1 cellular context compared by ENCODE assay signal in genomic region chr9:125246261-125246667, GRCh38.
TF ChIP-seq lines count a peak whose summit lies in the region.

No MANE protein-coding gene starts in this region.

TF ChIP-seq in K562, 482 proteins besides CTCF, POLR2A, EP300 and RAD21 (continued from another document and continues in another):
- TF ChIP-seq ZBTB40 (IDR thresholded peaks at IDR 0.05) = peak; percentile 17; the same call in 1 of the 2 replicates
- no peak for TF ChIP-seq ZBTB40 (CRISPR knock-in tag; IDR thresholded peaks at IDR 0.05)
- TF ChIP-seq ERF (CRISPR knock-in tag; IDR thresholded peaks at IDR 0.05) = no peak
- TF ChIP-seq GMEB1 (CRISPR knock-in tag; IDR thresholded peaks at IDR 0.05) = no peak
- no peak for TF ChIP-seq ZNF239 (CRISPR knock-in tag; IDR thresholded peaks at IDR 0.05)
- TF ChIP-seq KDM1A (IDR thresholded peaks at IDR 0.05) = no peak
- TF ChIP-seq ATF6 (CRISPR knock-in tag; IDR thresholded peaks at IDR 0.05) = no peak
- 0 out of 4 replicates have a peak, but pooled peaks of 1 of the 2 experiments have one; percentile 20 for TF ChIP-seq TRIM24 (IDR thresholded peaks at IDR 0.05)
- TF ChIP-seq THRB (CRISPR knock-in tag; conservative IDR thresholded peaks at IDR 0.05) = no peak
- TF ChIP-seq ZNF134 (CRISPR knock-in tag; conservative IDR thresholded peaks at IDR 0.05) = no peak
- TF ChIP-seq PHB2 (IDR thresholded peaks at IDR 0.05; ENCODE audit: low read depth) = no peak
- no peak for TF ChIP-seq HMG20A (CRISPR knock-in tag; conservative IDR thresholded peaks at IDR 0.05)
- TF ChIP-seq STAT6 (CRISPR knock-in tag; IDR thresholded peaks at IDR 0.05) = no peak
- TF ChIP-seq ZSCAN29 (IDR thresholded peaks at IDR 0.05) = no peak
- TF ChIP-seq HIVEP1 (CRISPR knock-in tag; IDR thresholded peaks at IDR 0.05) = no peak
- no peak for TF ChIP-seq CCAR2 (IDR thresholded peaks at IDR 0.05; ENCODE audit: low read depth, low read length)
- TF ChIP-seq TEAD1 (CRISPR knock-in tag; IDR thresholded peaks at IDR 0.05) = 0 out of 4 replicates have a peak, but pooled peaks of 1 of the 2 experiments have one; percentile 19
- TF ChIP-seq GATA2 (CRISPR knock-in tag; IDR thresholded peaks at IDR 0.05) = no peak
- no peak for TF ChIP-seq ZBTB11 (CRISPR knock-in tag; IDR thresholded peaks at IDR 0.05)
- TF ChIP-seq HLTF (IDR thresholded peaks at IDR 0.05) = no peak
- TF ChIP-seq DDX20 (tag; IDR thresholded peaks at IDR 0.05; ENCODE audit: low read depth) = no peak
- peak; percentile 55 for TF ChIP-seq MECOM (CRISPR knock-in tag; IDR thresholded peaks at IDR 0.05)
- peak; percentile 53 for TF ChIP-seq MTA2 (IDR thresholded peaks at IDR 0.05; ENCODE audit: low read depth)
- TF ChIP-seq SREBF2 (CRISPR knock-in tag; IDR thresholded peaks at IDR 0.05) = no peak
- 0 out of 2 replicates have a peak, but pooled peaks have one; percentile 22 for TF ChIP-seq HDAC2 (IDR thresholded peaks at IDR 0.05)
- no peak for TF ChIP-seq FOXA1 (IDR thresholded peaks at IDR 0.05; ENCODE audit: borderline replicate concordance)
- TF ChIP-seq SRSF3 (IDR thresholded peaks at IDR 0.05; ENCODE audit: insufficient read depth, low read length) = no peak
- TF ChIP-seq ZNF175 (CRISPR knock-in tag; IDR thresholded peaks at IDR 0.05; ENCODE audit: low read depth) = peak; percentile 56; the same call in 1 of the 2 replicates
- no peak for TF ChIP-seq KDM5B (IDR thresholded peaks at IDR 0.05; ENCODE audit: insufficient replicate concordance, low read depth, low read length)
- TF ChIP-seq ELF4 (CRISPR knock-in tag; IDR thresholded peaks at IDR 0.05) = no peak
- no peak for TF ChIP-seq ZKSCAN3 (CRISPR knock-in tag; IDR thresholded peaks at IDR 0.05)
- peak; percentile 61; the same call in 1 of the 2 replicates for TF ChIP-seq MAFK (IDR thresholded peaks at IDR 0.05; ENCODE audit: low read length)
- no peak for TF ChIP-seq HNRNPLL (IDR thresholded peaks at IDR 0.05; ENCODE audit: low read depth, low read length, poor library complexity, severe bottlenecking)
- TF ChIP-seq ZC3H4 (CRISPR knock-in tag; IDR thresholded peaks at IDR 0.05; ENCODE audit: borderline replicate concordance) = no peak
- TF ChIP-seq BHLHE40 (IDR thresholded peaks at IDR 0.05; ENCODE audit: low read length) = peak; percentile 46
- TF ChIP-seq ZNF280B (CRISPR knock-in tag; IDR thresholded peaks at IDR 0.05) = no peak
- no peak for TF ChIP-seq NR1H2 (CRISPR knock-in tag; IDR thresholded peaks at IDR 0.05)
- TF ChIP-seq ZNF668 (CRISPR knock-in tag; IDR thresholded peaks at IDR 0.05) = no peak
- no peak for TF ChIP-seq BRCA1 (IDR thresholded peaks at IDR 0.05)
- no peak for TF ChIP-seq BRCA1 (CRISPR knock-in tag; IDR thresholded peaks at IDR 0.05)
- peak; percentile 93 for TF ChIP-seq ZNF316 (IDR thresholded peaks at IDR 0.05)
